18 cellular contexts compared by ENCODE assay signal in the genomic region with DNA sequence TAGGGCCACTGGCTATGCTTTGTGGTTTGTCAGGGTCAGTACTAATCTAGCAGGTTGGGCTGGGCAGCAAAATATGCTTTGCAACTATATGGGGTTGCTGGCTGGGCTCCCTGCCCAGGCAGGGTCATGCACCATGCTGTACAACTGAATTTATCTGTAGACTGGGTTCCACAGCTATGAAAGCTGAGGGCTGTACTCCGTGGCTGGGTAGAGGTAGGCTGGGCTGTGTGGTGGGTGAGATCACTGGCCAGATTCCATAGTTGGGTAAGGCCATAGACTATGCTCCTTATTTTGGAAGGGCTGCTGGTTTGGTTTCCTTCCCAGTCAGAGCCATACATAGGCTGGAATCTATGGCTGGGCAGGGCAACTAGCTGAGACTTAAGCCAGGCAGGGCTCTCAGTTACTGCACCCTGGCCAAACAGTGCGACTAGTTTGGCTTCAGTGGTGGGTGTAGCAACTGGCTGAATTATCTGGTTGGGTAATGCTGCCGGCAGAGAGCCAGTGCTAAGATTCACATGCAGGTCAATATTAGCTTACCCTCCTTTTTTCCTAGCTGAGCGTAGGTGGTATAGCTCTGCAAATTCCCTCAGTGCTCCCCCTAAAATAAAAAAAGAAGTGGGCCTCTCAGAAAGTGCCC.
"Had no signal": no experiment of that assay in that cellular context is flagged by ENCODE, and none has a peak within 500 bp of the region (broad histone marks: within the 10 kb centered on the region; RNA-seq: fewer than 3 reads in every experiment).

No MANE protein-coding gene starts in this region.

- H3K27me3 ChIP-seq: adrenal gland, cardiac muscle cell, left lung, suprapubic skin had no signal

- H3K4me1 ChIP-seq: adrenal gland, left lung, suprapubic skin had no signal

- H3K4me3 ChIP-seq: adrenal gland, cardiac muscle cell, left lung, SK-N-MC, suprapubic skin had no signal

- H3K36me3 ChIP-seq: adrenal gland, cardiac muscle cell, left lung, suprapubic skin had no signal

- ATAC-seq: activated CD4-positive, alpha-beta T cell treated with anti-CD3 and anti-CD28 coated beads for 36 hours; activated naive CD4-positive, alpha-beta T cell treated with anti-CD3 and anti-CD28 coated beads, Interleukin-2, amount 50 U/mL, for 72 hours; left lung; WTC11 had no signal

- DNase-seq: activated CD4-positive, alpha-beta T cell treated with anti-CD3 and anti-CD28 coated beads for 36 hours; activated CD4-positive, alpha-beta T cell treated with anti-CD3 and anti-CD28 coated beads, Interleukin-2, amount 50 U/mL, for 48 hours; activated gamma-delta T cell treated with Interleukin-2 at 50 U/mL for 16 hours; adrenal gland; dermis blood vessel endothelial cell; effector memory CD4-positive, alpha-beta T cell; foreskin melanocyte; kidney; left lung; naive B cell; stimulated activated CD4-positive, alpha-beta T cell treated with anti-CD3 and anti-CD28 coated beads, Interleukin-2, amount 100 ng/mL, for 24 hours; stimulated activated naive CD4-positive, alpha-beta T cell treated with Interleukin-2 at 50 U/mL for 16 hours; trophoblast cell had no signal

- H3K9me3 ChIP-seq: adrenal gland had no signal

- H3K27ac ChIP-seq: adrenal gland, cardiac muscle cell, left lung, SK-N-MC, suprapubic skin had no signal
